In the genomic region with DNA sequence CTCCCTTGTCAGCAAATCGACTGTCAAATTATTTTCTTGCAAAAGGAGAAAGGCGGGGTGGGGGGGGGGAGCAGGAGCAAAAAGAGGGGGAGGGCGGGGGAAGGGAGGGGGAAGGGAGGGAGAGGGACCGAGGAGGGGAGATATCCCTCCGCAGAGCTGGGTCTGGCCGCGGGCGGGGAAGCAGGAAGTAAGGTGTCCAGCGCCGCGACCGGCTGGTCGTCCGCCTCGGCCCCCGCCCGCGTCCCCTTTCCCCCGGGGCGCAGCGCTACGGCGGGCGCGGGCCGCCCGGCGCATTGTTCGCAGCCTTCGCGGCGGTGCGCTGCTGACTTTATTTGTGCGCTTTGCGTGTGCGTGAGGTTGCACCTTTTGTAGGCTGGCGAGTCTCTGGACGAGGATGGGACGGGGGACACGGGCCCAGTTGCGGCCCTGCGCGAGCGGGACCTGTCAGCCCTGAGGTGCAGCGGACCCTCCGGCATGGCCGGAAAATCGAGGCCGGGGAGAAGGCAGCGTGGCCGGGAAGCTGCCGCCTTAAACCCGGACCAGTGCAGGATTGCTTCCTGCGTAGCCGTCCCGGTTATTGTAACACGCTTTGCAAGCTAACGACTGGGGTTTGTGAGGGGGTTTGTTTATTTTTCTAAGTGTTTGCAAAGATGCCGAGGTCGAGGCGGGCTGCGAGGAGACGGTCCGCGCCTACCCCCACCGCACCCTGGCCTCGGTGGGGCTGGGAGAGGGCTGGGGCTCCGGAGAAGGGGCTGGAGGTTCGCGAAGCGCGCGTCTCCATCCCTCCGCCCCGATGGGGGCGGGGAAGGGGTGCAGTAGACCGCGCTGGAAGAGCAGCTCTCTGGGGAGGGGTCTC, we compare ENCODE assay signal across 1 cellular context.
TF ChIP-seq lines count a peak whose summit lies in the region.

No MANE protein-coding gene starts in this region.

TF ChIP-seq in HepG2, 621 proteins besides CTCF, POLR2A, EP300 and RAD21 (continued from another document and continues in another):
- TF ChIP-seq NCOA5 (CRISPR knock-in tag; IDR thresholded peaks at IDR 0.05) (no peak), ZNF317 (CRISPR knock-in tag; IDR thresholded peaks at IDR 0.05) (no peak), ATF7 (IDR thresholded peaks at IDR 0.05) (no peak), ATF7 (CRISPR knock-in tag; IDR thresholded peaks at IDR 0.05) (0 out of 2 replicates have a peak, but pooled peaks have one; percentile 30), SPEN (CRISPR knock-in tag; IDR thresholded peaks at IDR 0.05; ENCODE audit: low read depth) (no peak; the same call in 1 of the 2 replicates), ZNF253 (CRISPR knock-in tag; IDR thresholded peaks at IDR 0.05; ENCODE audit: borderline replicate concordance) (no peak), U2AF1 (optimal IDR thresholded peaks at IDR 0.05; ENCODE audit: low read depth, low read length) (no peak), ADNP (CRISPR knock-in tag; IDR thresholded peaks at IDR 0.05) (no peak), SAFB2 (CRISPR knock-in tag; IDR thresholded peaks at IDR 0.05; ENCODE audit: borderline replicate concordance, low read depth) (no peak), ZNF333 (CRISPR knock-in tag; IDR thresholded peaks at IDR 0.05; ENCODE audit: borderline replicate concordance) (no peak), FOSL1 (CRISPR knock-in tag; IDR thresholded peaks at IDR 0.05; ENCODE audit: borderline replicate concordance) (no peak), HOXA5 (CRISPR knock-in tag; IDR thresholded peaks at IDR 0.05) (no peak; the same call in 1 of the 2 replicates), ZFAT (CRISPR knock-in tag; conservative IDR thresholded peaks at IDR 0.05) (no peak), ZNF441 (CRISPR knock-in tag; IDR thresholded peaks at IDR 0.05; ENCODE audit: borderline replicate concordance) (no peak), ZNF614 (CRISPR knock-in tag; IDR thresholded peaks at IDR 0.05; ENCODE audit: borderline replicate concordance) (no peak), SP5 (CRISPR knock-in tag; IDR thresholded peaks at IDR 0.05; ENCODE audit: borderline replicate concordance, low read depth) (no peak), FLYWCH1 (CRISPR knock-in tag; IDR thresholded peaks at IDR 0.05) (no peak), KLF6 (CRISPR knock-in tag; IDR thresholded peaks at IDR 0.05) (no peak), ZMYM2 (CRISPR knock-in tag; IDR thresholded peaks at IDR 0.05) (no peak), DNMT1 (CRISPR knock-in tag; IDR thresholded peaks at IDR 0.05) (no peak), NFKB2 (CRISPR knock-in tag; IDR thresholded peaks at IDR 0.05; ENCODE audit: borderline replicate concordance) (no peak; the same call in 1 of the 2 replicates), ZNF781 (CRISPR knock-in tag; IDR thresholded peaks at IDR 0.05; ENCODE audit: borderline replicate concordance, not compliant biosample characterization) (no peak), PHF8 (CRISPR knock-in tag; IDR thresholded peaks at IDR 0.05) (no peak), NFKBIZ (CRISPR knock-in tag; IDR thresholded peaks at IDR 0.05) (no peak), TARDBP (CRISPR knock-in tag; IDR thresholded peaks at IDR 0.05) (peak; percentile 32; the same call in 1 of the 2 replicates), SIN3A (IDR thresholded peaks at IDR 0.05; ENCODE audit: borderline replicate concordance, low read depth, low read length) (no peak), CC2D1A (CRISPR knock-in tag; IDR thresholded peaks at IDR 0.05) (no peak), ZNF256 (CRISPR knock-in tag; conservative IDR thresholded peaks at IDR 0.05) (no peak), NFIB (CRISPR knock-in tag; IDR thresholded peaks at IDR 0.05; ENCODE audit: borderline replicate concordance) (0 out of 2 replicates have a peak, but pooled peaks have one; percentile 36), CHD4 (IDR thresholded peaks at IDR 0.05; ENCODE audit: borderline replicate concordance, low read length) (no peak), ZNF839 (CRISPR knock-in tag; IDR thresholded peaks at IDR 0.05; ENCODE audit: borderline replicate concordance) (no peak), XBP1 (CRISPR knock-in tag; IDR thresholded peaks at IDR 0.05) (no peak), HDAC1 (CRISPR knock-in tag; IDR thresholded peaks at IDR 0.05) (0 out of 2 replicates have a peak, but pooled peaks have one; percentile 41), STAT5B (CRISPR knock-in tag; IDR thresholded peaks at IDR 0.05) (no peak), WIZ (CRISPR knock-in tag; IDR thresholded peaks at IDR 0.05) (no peak), CREB1 (IDR thresholded peaks at IDR 0.05) (no peak), CREB1 (CRISPR knock-in tag; IDR thresholded peaks at IDR 0.05) (no peak)
- TF ChIP-seq, protein P1, sequence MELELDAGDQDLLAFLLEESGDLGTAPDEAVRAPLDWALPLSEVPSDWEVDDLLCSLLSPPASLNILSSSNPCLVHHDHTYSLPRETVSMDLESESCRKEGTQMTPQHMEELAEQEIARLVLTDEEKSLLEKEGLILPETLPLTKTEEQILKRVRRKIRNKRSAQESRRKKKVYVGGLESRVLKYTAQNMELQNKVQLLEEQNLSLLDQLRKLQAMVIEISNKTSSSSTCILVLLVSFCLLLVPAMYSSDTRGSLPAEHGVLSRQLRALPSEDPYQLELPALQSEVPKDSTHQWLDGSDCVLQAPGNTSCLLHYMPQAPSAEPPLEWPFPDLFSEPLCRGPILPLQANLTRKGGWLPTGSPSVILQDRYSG (CRISPR knock-in tag; IDR thresholded peaks at IDR 0.05): no peak
- TF ChIP-seq, protein P2, sequence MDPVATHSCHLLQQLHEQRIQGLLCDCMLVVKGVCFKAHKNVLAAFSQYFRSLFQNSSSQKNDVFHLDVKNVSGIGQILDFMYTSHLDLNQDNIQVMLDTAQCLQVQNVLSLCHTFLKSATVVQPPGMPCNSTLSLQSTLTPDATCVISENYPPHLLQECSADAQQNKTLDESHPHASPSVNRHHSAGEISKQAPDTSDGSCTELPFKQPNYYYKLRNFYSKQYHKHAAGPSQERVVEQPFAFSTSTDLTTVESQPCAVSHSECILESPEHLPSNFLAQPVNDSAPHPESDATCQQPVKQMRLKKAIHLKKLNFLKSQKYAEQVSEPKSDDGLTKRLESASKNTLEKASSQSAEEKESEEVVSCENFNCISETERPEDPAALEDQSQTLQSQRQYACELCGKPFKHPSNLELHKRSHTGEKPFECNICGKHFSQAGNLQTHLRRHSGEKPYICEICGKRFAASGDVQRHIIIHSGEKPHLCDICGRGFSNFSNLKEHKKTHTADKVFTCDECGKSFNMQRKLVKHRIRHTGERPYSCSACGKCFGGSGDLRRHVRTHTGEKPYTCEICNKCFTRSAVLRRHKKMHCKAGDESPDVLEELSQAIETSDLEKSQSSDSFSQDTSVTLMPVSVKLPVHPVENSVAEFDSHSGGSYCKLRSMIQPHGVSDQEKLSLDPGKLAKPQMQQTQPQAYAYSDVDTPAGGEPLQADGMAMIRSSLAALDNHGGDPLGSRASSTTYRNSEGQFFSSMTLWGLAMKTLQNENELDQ (CRISPR knock-in tag; IDR thresholded peaks at IDR 0.05; ENCODE audit: borderline replicate concordance): no peak
- TF ChIP-seq, protein P3, sequence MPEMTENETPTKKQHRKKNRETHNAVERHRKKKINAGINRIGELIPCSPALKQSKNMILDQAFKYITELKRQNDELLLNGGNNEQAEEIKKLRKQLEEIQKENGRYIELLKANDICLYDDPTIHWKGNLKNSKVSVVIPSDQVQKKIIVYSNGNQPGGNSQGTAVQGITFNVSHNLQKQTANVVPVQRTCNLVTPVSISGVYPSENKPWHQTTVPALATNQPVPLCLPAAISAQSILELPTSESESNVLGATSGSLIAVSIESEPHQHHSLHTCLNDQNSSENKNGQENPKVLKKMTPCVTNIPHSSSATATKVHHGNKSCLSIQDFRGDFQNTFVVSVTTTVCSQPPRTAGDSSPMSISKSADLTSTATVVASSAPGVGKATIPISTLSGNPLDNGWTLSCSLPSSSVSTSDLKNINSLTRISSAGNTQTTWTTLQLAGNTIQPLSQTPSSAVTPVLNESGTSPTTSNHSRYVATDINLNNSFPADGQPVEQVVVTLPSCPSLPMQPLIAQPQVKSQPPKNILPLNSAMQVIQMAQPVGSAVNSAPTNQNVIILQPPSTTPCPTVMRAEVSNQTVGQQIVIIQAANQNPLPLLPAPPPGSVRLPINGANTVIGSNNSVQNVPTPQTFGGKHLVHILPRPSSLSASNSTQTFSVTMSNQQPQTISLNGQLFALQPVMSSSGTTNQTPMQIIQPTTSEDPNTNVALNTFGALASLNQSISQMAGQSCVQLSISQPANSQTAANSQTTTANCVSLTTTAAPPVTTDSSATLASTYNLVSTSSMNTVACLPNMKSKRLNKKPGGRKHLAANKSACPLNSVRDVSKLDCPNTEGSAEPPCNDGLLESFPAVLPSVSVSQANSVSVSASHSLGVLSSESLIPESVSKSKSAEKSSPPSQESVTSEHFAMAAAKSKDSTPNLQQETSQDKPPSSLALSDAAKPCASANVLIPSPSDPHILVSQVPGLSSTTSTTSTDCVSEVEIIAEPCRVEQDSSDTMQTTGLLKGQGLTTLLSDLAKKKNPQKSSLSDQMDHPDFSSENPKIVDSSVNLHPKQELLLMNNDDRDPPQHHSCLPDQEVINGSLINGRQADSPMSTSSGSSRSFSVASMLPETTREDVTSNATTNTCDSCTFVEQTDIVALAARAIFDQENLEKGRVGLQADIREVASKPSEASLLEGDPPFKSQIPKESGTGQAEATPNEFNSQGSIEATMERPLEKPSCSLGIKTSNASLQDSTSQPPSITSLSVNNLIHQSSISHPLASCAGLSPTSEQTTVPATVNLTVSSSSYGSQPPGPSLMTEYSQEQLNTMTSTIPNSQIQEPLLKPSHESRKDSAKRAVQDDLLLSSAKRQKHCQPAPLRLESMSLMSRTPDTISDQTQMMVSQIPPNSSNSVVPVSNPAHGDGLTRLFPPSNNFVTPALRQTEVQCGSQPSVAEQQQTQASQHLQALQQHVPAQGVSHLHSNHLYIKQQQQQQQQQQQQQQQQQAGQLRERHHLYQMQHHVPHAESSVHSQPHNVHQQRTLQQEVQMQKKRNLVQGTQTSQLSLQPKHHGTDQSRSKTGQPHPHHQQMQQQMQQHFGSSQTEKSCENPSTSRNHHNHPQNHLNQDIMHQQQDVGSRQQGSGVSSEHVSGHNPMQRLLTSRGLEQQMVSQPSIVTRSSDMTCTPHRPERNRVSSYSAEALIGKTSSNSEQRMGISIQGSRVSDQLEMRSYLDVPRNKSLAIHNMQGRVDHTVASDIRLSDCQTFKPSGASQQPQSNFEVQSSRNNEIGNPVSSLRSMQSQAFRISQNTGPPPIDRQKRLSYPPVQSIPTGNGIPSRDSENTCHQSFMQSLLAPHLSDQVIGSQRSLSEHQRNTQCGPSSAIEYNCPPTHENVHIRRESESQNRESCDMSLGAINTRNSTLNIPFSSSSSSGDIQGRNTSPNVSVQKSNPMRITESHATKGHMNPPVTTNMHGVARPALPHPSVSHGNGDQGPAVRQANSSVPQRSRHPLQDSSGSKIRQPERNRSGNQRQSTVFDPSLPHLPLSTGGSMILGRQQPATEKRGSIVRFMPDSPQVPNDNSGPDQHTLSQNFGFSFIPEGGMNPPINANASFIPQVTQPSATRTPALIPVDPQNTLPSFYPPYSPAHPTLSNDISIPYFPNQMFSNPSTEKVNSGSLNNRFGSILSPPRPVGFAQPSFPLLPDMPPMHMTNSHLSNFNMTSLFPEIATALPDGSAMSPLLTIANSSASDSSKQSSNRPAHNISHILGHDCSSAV (CRISPR knock-in tag; IDR thresholded peaks at IDR 0.05; ENCODE audit: borderline replicate concordance): no peak
- TF ChIP-seq, protein P4, sequence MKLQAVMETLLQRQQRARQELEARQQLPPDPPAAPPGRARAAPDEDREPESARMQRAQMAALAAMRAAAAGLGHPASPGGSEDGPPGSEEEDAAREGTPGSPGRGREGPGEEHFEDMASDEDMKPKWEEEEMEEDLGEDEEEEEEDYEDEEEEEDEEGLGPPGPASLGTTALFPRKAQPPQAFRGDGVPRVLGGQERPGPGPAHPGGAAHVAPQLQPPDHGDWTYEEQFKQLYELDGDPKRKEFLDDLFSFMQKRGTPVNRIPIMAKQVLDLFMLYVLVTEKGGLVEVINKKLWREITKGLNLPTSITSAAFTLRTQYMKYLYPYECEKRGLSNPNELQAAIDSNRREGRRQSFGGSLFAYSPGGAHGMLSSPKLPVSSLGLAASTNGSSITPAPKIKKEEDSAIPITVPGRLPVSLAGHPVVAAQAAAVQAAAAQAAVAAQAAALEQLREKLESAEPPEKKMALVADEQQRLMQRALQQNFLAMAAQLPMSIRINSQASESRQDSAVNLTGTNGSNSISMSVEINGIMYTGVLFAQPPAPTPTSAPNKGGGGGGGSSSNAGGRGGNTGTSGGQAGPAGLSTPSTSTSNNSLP (IDR thresholded peaks at IDR 0.05; ENCODE audit: low read depth, low read length): no peak
- TF ChIP-seq, protein P5, sequence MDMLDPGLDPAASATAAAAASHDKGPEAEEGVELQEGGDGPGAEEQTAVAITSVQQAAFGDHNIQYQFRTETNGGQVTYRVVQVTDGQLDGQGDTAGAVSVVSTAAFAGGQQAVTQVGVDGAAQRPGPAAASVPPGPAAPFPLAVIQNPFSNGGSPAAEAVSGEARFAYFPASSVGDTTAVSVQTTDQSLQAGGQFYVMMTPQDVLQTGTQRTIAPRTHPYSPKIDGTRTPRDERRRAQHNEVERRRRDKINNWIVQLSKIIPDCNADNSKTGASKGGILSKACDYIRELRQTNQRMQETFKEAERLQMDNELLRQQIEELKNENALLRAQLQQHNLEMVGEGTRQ (IDR thresholded peaks at IDR 0.05; ENCODE audit: low read depth, low read length): no peak
- TF ChIP-seq, protein P5 (CRISPR knock-in tag; IDR thresholded peaks at IDR 0.05; ENCODE audit: borderline replicate concordance): no peak
- TF ChIP-seq, protein P6, sequence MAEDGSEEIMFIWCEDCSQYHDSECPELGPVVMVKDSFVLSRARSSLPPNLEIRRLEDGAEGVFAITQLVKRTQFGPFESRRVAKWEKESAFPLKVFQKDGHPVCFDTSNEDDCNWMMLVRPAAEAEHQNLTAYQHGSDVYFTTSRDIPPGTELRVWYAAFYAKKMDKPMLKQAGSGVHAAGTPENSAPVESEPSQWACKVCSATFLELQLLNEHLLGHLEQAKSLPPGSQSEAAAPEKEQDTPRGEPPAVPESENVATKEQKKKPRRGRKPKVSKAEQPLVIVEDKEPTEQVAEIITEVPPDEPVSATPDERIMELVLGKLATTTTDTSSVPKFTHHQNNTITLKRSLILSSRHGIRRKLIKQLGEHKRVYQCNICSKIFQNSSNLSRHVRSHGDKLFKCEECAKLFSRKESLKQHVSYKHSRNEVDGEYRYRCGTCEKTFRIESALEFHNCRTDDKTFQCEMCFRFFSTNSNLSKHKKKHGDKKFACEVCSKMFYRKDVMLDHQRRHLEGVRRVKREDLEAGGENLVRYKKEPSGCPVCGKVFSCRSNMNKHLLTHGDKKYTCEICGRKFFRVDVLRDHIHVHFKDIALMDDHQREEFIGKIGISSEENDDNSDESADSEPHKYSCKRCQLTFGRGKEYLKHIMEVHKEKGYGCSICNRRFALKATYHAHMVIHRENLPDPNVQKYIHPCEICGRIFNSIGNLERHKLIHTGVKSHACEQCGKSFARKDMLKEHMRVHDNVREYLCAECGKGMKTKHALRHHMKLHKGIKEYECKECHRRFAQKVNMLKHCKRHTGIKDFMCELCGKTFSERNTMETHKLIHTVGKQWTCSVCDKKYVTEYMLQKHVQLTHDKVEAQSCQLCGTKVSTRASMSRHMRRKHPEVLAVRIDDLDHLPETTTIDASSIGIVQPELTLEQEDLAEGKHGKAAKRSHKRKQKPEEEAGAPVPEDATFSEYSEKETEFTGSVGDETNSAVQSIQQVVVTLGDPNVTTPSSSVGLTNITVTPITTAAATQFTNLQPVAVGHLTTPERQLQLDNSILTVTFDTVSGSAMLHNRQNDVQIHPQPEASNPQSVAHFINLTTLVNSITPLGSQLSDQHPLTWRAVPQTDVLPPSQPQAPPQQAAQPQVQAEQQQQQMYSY (CRISPR knock-in tag; IDR thresholded peaks at IDR 0.05): no peak
